ENCODE assay signal across 8 cellular contexts in genomic region chr9:130478152-130478551, GRCh38. TPM values are rescaled to one million over a fixed set of nuclear protein-coding genes. Genes with fewer than 3 reads are reported as not detected.
"Had no signal": no experiment of that assay in that cellular context is flagged by ENCODE, and none has a peak within 500 bp of the region (broad histone marks: within the 10 kb centered on the region; RNA-seq: fewer than 3 reads in every experiment).

No MANE protein-coding gene starts in this region.

- H3K27ac Mint-ChIP-seq: IgD-negative memory B cell had no signal

- H3K4me3 ChIP-seq: GM23248, HAP-1 had no signal

- H3K9me3 ChIP-seq: HAP-1 had no signal

- H3K4me3 Mint-ChIP-seq: IgD-negative memory B cell had no signal

- H2AFZ ChIP-seq: GM23248 had no signal

- H3K4me1 ChIP-seq: HAP-1 had no signal

- H3K9ac ChIP-seq: GM23248 had no signal

- H3K36me3 Mint-ChIP-seq: IgD-negative memory B cell had no signal

- FAIRE-seq: HepG2 had no signal

- ATAC-seq: HepG2 had no signal

- DNase-seq: GM23248, GOT3, H7, KG1 had no signal

- H3K27ac ChIP-seq: GM23248, HL-60 had no signal

- H3K9me3 Mint-ChIP-seq: IgD-negative memory B cell had no signal

RNA-seq across cellular contexts. Expression of gene ASS1, which starts 33.4 kb away (rescaled TPM):
- polyA plus RNA-seq: IgD-negative memory B cell had no signal
